23 cellular contexts compared by ENCODE assay signal in genomic region chr12:44441155-44441554, GRCh38.
DNase-seq lines count a peak whose midpoint lies in the region; ATAC-seq and FAIRE-seq lines count a peak whose summit lies in the region.
"Had no signal": no experiment of that assay in that cellular context is flagged by ENCODE, and none has a peak within 500 bp of the region (broad histone marks: within the 10 kb centered on the region; RNA-seq: fewer than 3 reads in every experiment).

No MANE protein-coding gene starts in this region.

- ATAC-seq in GM21367 (IDR thresholded peaks at IDR 0.05; ENCODE audit: unreplicated experiment) (peak; percentile 84), HG02870 (IDR thresholded peaks at IDR 0.05; ENCODE audit: unreplicated experiment) (peak; percentile 82), HG03571 (IDR thresholded peaks at IDR 0.05; ENCODE audit: unreplicated experiment) (peak; percentile 45)
- no peak for ATAC-seq in naive thymus-derived CD8-positive, alpha-beta T cell
- ATAC-seq: GM23338; natural killer cell treated with Interleukin-12 subunit alpha and Interleukin-12 subunit beta and Interleukin-15 and Interleukin-18, amount 100 ng/mL, for 72 hours; stimulated activated naive CD8-positive, alpha-beta T cell treated with anti-CD3 and anti-CD28 coated beads, Interleukin-15, amount 100 ng/mL, for 72 hours had no signal

- no peaks in the 10 kb centered on the region for H3K9me3 Mint-ChIP-seq in naive thymus-derived CD8-positive, alpha-beta T cell
- H3K9me3 Mint-ChIP-seq in activated CD4-positive, alpha-beta T cell treated with anti-CD3 and anti-CD28 coated beads, Interleukin-2, amount 10 ng/mL, durations not matched to agents 7 days and 5 days = no peaks in the 10 kb centered on the region
- H3K9me3 Mint-ChIP-seq: activated naive CD4-positive, alpha-beta T cell treated with anti-CD3 and anti-CD28 coated beads, Interleukin-2, amount 50 U/mL, for 24 hours; brain; GM23338; stimulated activated naive CD8-positive, alpha-beta T cell treated with anti-CD3 and anti-CD28 coated beads, Interleukin-15, amount 100 ng/mL, for 72 hours had no signal

- no peaks in the 10 kb centered on the region for H3K4me1 Mint-ChIP-seq in naive thymus-derived CD8-positive, alpha-beta T cell
- no peaks in the 10 kb centered on the region for H3K4me1 Mint-ChIP-seq in activated CD4-positive, alpha-beta T cell treated with anti-CD3 and anti-CD28 coated beads, Interleukin-2, amount 10 ng/mL, durations not matched to agents 7 days and 5 days
- H3K4me1 Mint-ChIP-seq: activated naive CD4-positive, alpha-beta T cell treated with anti-CD3 and anti-CD28 coated beads, Interleukin-2, amount 50 U/mL, for 24 hours; brain had no signal

- H3K36me3 Mint-ChIP-seq in naive thymus-derived CD8-positive, alpha-beta T cell = no peaks in the 10 kb centered on the region
- H3K36me3 Mint-ChIP-seq in activated CD4-positive, alpha-beta T cell treated with anti-CD3 and anti-CD28 coated beads, Interleukin-2, amount 10 ng/mL, durations not matched to agents 7 days and 5 days (ENCODE audit: low read depth) = no peaks in the 10 kb centered on the region
- H3K36me3 Mint-ChIP-seq: activated naive CD4-positive, alpha-beta T cell treated with anti-CD3 and anti-CD28 coated beads, Interleukin-2, amount 50 U/mL, for 24 hours; brain; natural killer cell treated with Interleukin-12 subunit alpha and Interleukin-12 subunit beta and Interleukin-15 and Interleukin-18, amount 100 ng/mL, for 72 hours had no signal

- H3K27me3 Mint-ChIP-seq in naive thymus-derived CD8-positive, alpha-beta T cell = peaks cover 0 to 8% (median 2%) of the 10 kb centered on the region in 5 donors
- H3K27me3 Mint-ChIP-seq in activated CD4-positive, alpha-beta T cell treated with anti-CD3 and anti-CD28 coated beads, Interleukin-2, amount 10 ng/mL, durations not matched to agents 7 days and 5 days = peaks cover 14% of the 10 kb centered on the region
- H3K27me3 Mint-ChIP-seq: brain; natural killer cell treated with Interleukin-12 subunit alpha and Interleukin-12 subunit beta and Interleukin-15 and Interleukin-18, amount 100 ng/mL, for 72 hours had no signal

- CTCF ChIA-PET in activated CD4-positive, alpha-beta T cell treated with anti-CD3 and anti-CD28 coated beads, Interleukin-2, amount 10 ng/mL, durations not matched to agents 7 days and 5 days (lab: Charles Lee) = interaction anchor here (0.6 kb wide), 1 partner anchor 146 kb away, joined by 3 read pairs; no protein-coding TSS in a partner anchor

- no peak overlapping the region for H3K27ac Mint-ChIP-seq in naive thymus-derived CD8-positive, alpha-beta T cell
- H3K27ac Mint-ChIP-seq in activated CD4-positive, alpha-beta T cell treated with anti-CD3 and anti-CD28 coated beads, Interleukin-2, amount 10 ng/mL, durations not matched to agents 7 days and 5 days = no peak overlapping the region
- H3K27ac Mint-ChIP-seq: activated naive CD4-positive, alpha-beta T cell treated with anti-CD3 and anti-CD28 coated beads, Interleukin-2, amount 50 U/mL, for 24 hours; brain; GM23338; natural killer cell treated with Interleukin-12 subunit alpha and Interleukin-12 subunit beta and Interleukin-15 and Interleukin-18, amount 100 ng/mL, for 72 hours; stimulated activated naive CD8-positive, alpha-beta T cell treated with anti-CD3 and anti-CD28 coated beads, Interleukin-15, amount 100 ng/mL, for 72 hours had no signal

- H3K4me3 Mint-ChIP-seq in naive thymus-derived CD8-positive, alpha-beta T cell = no peak overlapping the region
- no peak overlapping the region for H3K4me3 Mint-ChIP-seq in activated CD4-positive, alpha-beta T cell treated with anti-CD3 and anti-CD28 coated beads, Interleukin-2, amount 10 ng/mL, durations not matched to agents 7 days and 5 days
- H3K4me3 Mint-ChIP-seq: activated naive CD4-positive, alpha-beta T cell treated with anti-CD3 and anti-CD28 coated beads, Interleukin-2, amount 50 U/mL, for 24 hours; brain; GM23338; natural killer cell treated with Interleukin-12 subunit alpha and Interleukin-12 subunit beta and Interleukin-15 and Interleukin-18, amount 100 ng/mL, for 72 hours; stimulated activated naive CD8-positive, alpha-beta T cell treated with anti-CD3 and anti-CD28 coated beads, Interleukin-15, amount 100 ng/mL, for 72 hours had no signal

- DNase-seq in GM18507 (ENCODE audit: extremely low spot score, insufficient read length, low read depth) (no peak), OCI-M1 (lab: John Stamatoyannopoulos, UW) (no peak)
- no peak for DNase-seq in activated CD4-positive, alpha-beta T cell treated with anti-CD3 and anti-CD28 coated beads, Interleukin-2, amount 50 U/mL, for 1 hour
- DNase-seq in naive thymus-derived CD8-positive, alpha-beta T cell = no peak
- no peak for DNase-seq in activated CD4-positive, alpha-beta T cell treated with anti-CD3 and anti-CD28 coated beads, Interleukin-2, amount 10 ng/mL, durations not matched to agents 7 days and 5 days
- DNase-seq: activated CD4-positive, alpha-beta T cell treated with anti-CD3 and anti-CD28 coated beads for 4 hours; activated T-cell treated with anti-CD3 and anti-CD28 coated beads, Interleukin-2, amount 50 U/mL, for 1 hour; Caco-2; dermis blood vessel endothelial cell; mammary epithelial cell; NCI-H1694 treated with DMSO at 0.1 percent for 48 hours; NCI-H446; SHP77; stimulated activated naive CD8-positive, alpha-beta T cell treated with anti-CD3 and anti-CD28 coated beads, Interleukin-15, amount 100 ng/mL, for 72 hours; T1000 had no signal

- POLR2A ChIA-PET in naive thymus-derived CD8-positive, alpha-beta T cell (lab: Charles Lee) = no interaction called here
- POLR2A ChIA-PET in activated CD4-positive, alpha-beta T cell treated with anti-CD3 and anti-CD28 coated beads, Interleukin-2, amount 10 ng/mL, durations not matched to agents 7 days and 5 days (lab: Charles Lee) = no interaction called here

- peak; percentile 26 for FAIRE-seq in GM18507 (lab: Jason Lieb, UNC)
- FAIRE-seq: urothelium cell line had no signal

Comparison
In these comparisons a context has a peak if more than half of its experiments do, and no peak if none do; other contexts are left out.
1. ATAC-seq: peak in GM21367 (single experiment), HG02870 (single experiment) and HG03571 (single experiment); none in naive thymus-derived CD8-positive, alpha-beta T cell (0 of 2).